Comparison of ENCODE assay signal across 16 cellular contexts in the genomic region with DNA sequence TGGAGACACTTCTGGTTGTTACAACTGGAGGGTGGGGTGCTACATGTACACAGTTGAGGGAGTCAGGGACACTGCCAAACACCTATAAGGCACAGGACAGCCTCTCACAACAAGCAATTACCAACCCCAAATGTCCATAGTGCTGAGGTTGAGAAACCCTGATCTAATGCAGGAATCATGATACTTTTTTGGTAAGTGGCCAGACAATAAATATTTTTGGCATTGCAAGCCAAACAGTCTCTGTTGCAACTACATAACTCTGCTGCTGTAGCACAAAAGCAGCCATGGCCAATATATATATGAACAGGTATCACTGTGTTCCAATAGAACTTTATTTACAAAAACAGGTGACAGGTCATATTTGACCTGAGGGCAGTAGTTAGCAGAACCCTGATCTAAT.
"Had no signal": no experiment of that assay in that cellular context is flagged by ENCODE, and none has a peak within 500 bp of the region (broad histone marks: within the 10 kb centered on the region; RNA-seq: fewer than 3 reads in every experiment).

No MANE protein-coding gene starts in this region.

- H3K4me3 ChIP-seq: left lung, sigmoid colon, thoracic aorta, upper lobe of right lung had no signal

- DNase-seq: activated CD4-positive, alpha-beta T cell treated with anti-CD3 and anti-CD28 coated beads, Interleukin-2, amount 50 U/mL, for 1 hour; activated CD8-positive, alpha-beta memory T cell treated with anti-CD3 and anti-CD28 coated beads for 24 hours; activated naive CD8-positive, alpha-beta T cell treated with anti-CD3 and anti-CD28 coated beads for 36 hours; brain microvascular endothelial cell; dermis blood vessel endothelial cell; effector memory CD8-positive, alpha-beta T cell; foreskin melanocyte; left lung; naive thymus-derived CD4-positive, alpha-beta T cell; sigmoid colon; stimulated activated CD4-positive, alpha-beta T cell treated with anti-CD3 and anti-CD28 coated beads, Interleukin-1b, Interleukin-23, amount 100 ng/mL, for 48 hours; stimulated activated naive CD8-positive, alpha-beta T cell treated with anti-CD3 and anti-CD28 coated beads, Interleukin-15, amount 100 ng/mL, for 72 hours; upper lobe of right lung had no signal

- H3K9me3 ChIP-seq: left lung, sigmoid colon, thoracic aorta, upper lobe of right lung had no signal

- H3K36me3 ChIP-seq: brain microvascular endothelial cell, left lung, sigmoid colon, thoracic aorta, upper lobe of right lung had no signal

- H3K4me1 ChIP-seq: left lung, parathyroid adenoma, sigmoid colon, upper lobe of right lung had no signal

- FAIRE-seq: islet of Langerhans had no signal

- H3K9ac ChIP-seq: parathyroid adenoma had no signal

- H3K27me3 ChIP-seq: brain microvascular endothelial cell, left lung, sigmoid colon, upper lobe of right lung had no signal

- H3K27ac ChIP-seq: brain microvascular endothelial cell, left lung, parathyroid adenoma, sigmoid colon, thoracic aorta, upper lobe of right lung had no signal

- H2AFZ ChIP-seq: parathyroid adenoma had no signal

- H3K79me2 ChIP-seq: parathyroid adenoma had no signal

- ATAC-seq: effector memory CD8-positive, alpha-beta T cell; left lung; naive thymus-derived CD4-positive, alpha-beta T cell; stimulated activated naive CD8-positive, alpha-beta T cell treated with anti-CD3 and anti-CD28 coated beads, Interleukin-15, amount 100 ng/mL, for 72 hours; upper lobe of right lung had no signal
